In genomic region chr2:58532641-58533040, GRCh38 we compare ENCODE assay signal across 25 cellular contexts.
"Had no signal": no experiment of that assay in that cellular context is flagged by ENCODE, and none has a peak within 500 bp of the region (broad histone marks: within the 10 kb centered on the region; RNA-seq: fewer than 3 reads in every experiment).

No MANE protein-coding gene starts in this region.

- H3K4me3 Mint-ChIP-seq: activated CD4-positive, alpha-beta memory T cell treated with anti-CD3 and anti-CD28 coated beads for 36 hours; activated naive CD4-positive, alpha-beta T cell treated with anti-CD3 and anti-CD28 coated beads for 36 hours; activated naive CD8-positive, alpha-beta T cell treated with anti-CD3 and anti-CD28 coated beads, Interleukin-2, amount 10 ng/mL, durations not matched to agents 7 days and 5 days; activated T-cell treated with anti-CD3 and anti-CD28 coated beads, Interleukin-2, amount 50 U/mL, for 72 hours; endodermal cell; mesothelial cell of epicardium; natural killer cell; stimulated activated effector memory CD8-positive, alpha-beta T cell treated with anti-CD3 and anti-CD28 coated beads, Interleukin-12 subunit alpha, Interleukin-12 subunit beta, amount 100 ng/mL, for 72 hours had no signal

- DNase-seq: activated CD4-positive, alpha-beta memory T cell treated with anti-CD3 and anti-CD28 coated beads for 36 hours; activated CD4-positive, alpha-beta T cell treated with anti-CD3 and anti-CD28 coated beads for 48 hours; activated CD4-positive, CD25-positive, alpha-beta regulatory T cell; activated effector memory CD4-positive, alpha-beta T cell treated with Interleukin-2 at 50 U/mL for 16 hours; activated naive CD4-positive, alpha-beta T cell treated with anti-CD3 and anti-CD28 coated beads for 36 hours; activated naive CD8-positive, alpha-beta T cell treated with anti-CD3 and anti-CD28 coated beads, Interleukin-2, amount 10 ng/mL, durations not matched to agents 7 days and 5 days; activated T-cell treated with anti-CD3 and anti-CD28 coated beads, Interleukin-2, amount 50 U/mL, for 72 hours; amniotic stem cell; cerebellar nuclear complex; cortex of kidney; endodermal cell; kidney; left lung; natural killer cell; small intestine; stimulated activated CD4-positive, alpha-beta T cell treated with anti-CD3 and anti-CD28 coated beads, Interleukin-2, amount 100 ng/mL, for 24 hours; stomach had no signal

- ATAC-seq: activated T-cell treated with anti-CD3 and anti-CD28 coated beads, Interleukin-2, amount 50 U/mL, for 72 hours; left lung; natural killer cell; sciatic nerve; stimulated activated effector memory CD8-positive, alpha-beta T cell treated with anti-CD3 and anti-CD28 coated beads, Interleukin-12 subunit alpha, Interleukin-12 subunit beta, amount 100 ng/mL, for 72 hours had no signal

- H3K27me3 ChIP-seq: left lung, stomach, suprapubic skin, tibial nerve, vagina had no signal

- H3K4me1 ChIP-seq: left lung, stomach, suprapubic skin, tibial nerve, vagina had no signal

- H3K27ac Mint-ChIP-seq: activated CD4-positive, alpha-beta memory T cell treated with anti-CD3 and anti-CD28 coated beads for 36 hours; activated naive CD4-positive, alpha-beta T cell treated with anti-CD3 and anti-CD28 coated beads for 36 hours; activated naive CD8-positive, alpha-beta T cell treated with anti-CD3 and anti-CD28 coated beads, Interleukin-2, amount 10 ng/mL, durations not matched to agents 7 days and 5 days; activated T-cell treated with anti-CD3 and anti-CD28 coated beads, Interleukin-2, amount 50 U/mL, for 72 hours; endodermal cell; mesothelial cell of epicardium; natural killer cell; stimulated activated effector memory CD8-positive, alpha-beta T cell treated with anti-CD3 and anti-CD28 coated beads, Interleukin-12 subunit alpha, Interleukin-12 subunit beta, amount 100 ng/mL, for 72 hours had no signal

- H3K4me1 Mint-ChIP-seq: activated naive CD8-positive, alpha-beta T cell treated with anti-CD3 and anti-CD28 coated beads, Interleukin-2, amount 10 ng/mL, durations not matched to agents 7 days and 5 days; natural killer cell; stimulated activated effector memory CD8-positive, alpha-beta T cell treated with anti-CD3 and anti-CD28 coated beads, Interleukin-12 subunit alpha, Interleukin-12 subunit beta, amount 100 ng/mL, for 72 hours had no signal

- H3K9me3 Mint-ChIP-seq: activated CD4-positive, alpha-beta memory T cell treated with anti-CD3 and anti-CD28 coated beads for 36 hours; activated naive CD4-positive, alpha-beta T cell treated with anti-CD3 and anti-CD28 coated beads for 36 hours; activated naive CD8-positive, alpha-beta T cell treated with anti-CD3 and anti-CD28 coated beads, Interleukin-2, amount 10 ng/mL, durations not matched to agents 7 days and 5 days; activated T-cell treated with anti-CD3 and anti-CD28 coated beads, Interleukin-2, amount 50 U/mL, for 72 hours; endodermal cell; mesothelial cell of epicardium; natural killer cell; stimulated activated effector memory CD8-positive, alpha-beta T cell treated with anti-CD3 and anti-CD28 coated beads, Interleukin-12 subunit alpha, Interleukin-12 subunit beta, amount 100 ng/mL, for 72 hours had no signal

- H3K27ac ChIP-seq: epithelial cell of prostate, left lung, stomach, suprapubic skin, tibial nerve, vagina had no signal

- H3K36me3 ChIP-seq: left lung, stomach, suprapubic skin, tibial nerve, vagina had no signal

- H3K9me3 ChIP-seq: left lung, stomach, suprapubic skin, tibial nerve, vagina had no signal

- H3K27me3 Mint-ChIP-seq: activated CD4-positive, alpha-beta memory T cell treated with anti-CD3 and anti-CD28 coated beads for 36 hours had no signal

- H3K4me3 ChIP-seq: left lung, lung, stomach, suprapubic skin, tibial nerve, vagina had no signal

- H3K36me3 Mint-ChIP-seq: activated CD4-positive, alpha-beta memory T cell treated with anti-CD3 and anti-CD28 coated beads for 36 hours; activated naive CD8-positive, alpha-beta T cell treated with anti-CD3 and anti-CD28 coated beads, Interleukin-2, amount 10 ng/mL, durations not matched to agents 7 days and 5 days; natural killer cell; stimulated activated effector memory CD8-positive, alpha-beta T cell treated with anti-CD3 and anti-CD28 coated beads, Interleukin-12 subunit alpha, Interleukin-12 subunit beta, amount 100 ng/mL, for 72 hours had no signal
